Comparison of ENCODE assay signal across 23 cellular contexts in genomic region chr16:9197957-9198661, GRCh38.
"Had no signal": no experiment of that assay in that cellular context is flagged by ENCODE, and none has a peak within 500 bp of the region (broad histone marks: within the 10 kb centered on the region; RNA-seq: fewer than 3 reads in every experiment).

No MANE protein-coding gene starts in this region.

- H3K4me1 ChIP-seq: SJSA1 had no signal

- FAIRE-seq: RCC 7860 had no signal

- H3K27ac ChIP-seq: SJSA1 had no signal

- H3K36me3 ChIP-seq: MG63, SJSA1 had no signal

- H3K27me3 ChIP-seq: MG63, SJSA1 had no signal

- DNase-seq: Karpas-422, KG1, MG63, NCI-H1092, NCI-H1105 treated with DMSO at 0.1 percent for 48 hours, NCI-H1417 treated with DMSO at 0.1 percent for 48 hours, NCI-H146, NCI-H1694 treated with DMSO at 0.1 percent for 48 hours, NCI-H2029, NCI-H2081 treated with DMSO at 0.1 percent for 48 hours, NCI-H2171, NCI-H226, NCI-H446, NCI-H510A, NCI-H524 treated with DMSO at 0.1 percent for 48 hours, NCI-H69, NCI-H774, Right ventricle myocardium superior, RPMI8226, SIG-M5 had no signal

- H3K4me3 ChIP-seq: MG63, SJSA1, SK-N-MC had no signal
